Comparison of ENCODE assay signal across 21 cellular contexts in genomic region chr4:55170462-55170861, GRCh38. TPM values are rescaled to one million over a fixed set of nuclear protein-coding genes. Genes with fewer than 3 reads are reported as not detected.
"Had no signal": no experiment of that assay in that cellular context is flagged by ENCODE, and none has a peak within 500 bp of the region (broad histone marks: within the 10 kb centered on the region; RNA-seq: fewer than 3 reads in every experiment).

No MANE protein-coding gene starts in this region.

- H3K4me2 ChIP-seq: hepatocyte had no signal

- H3K9me3 ChIP-seq: left ventricle myocardium inferior, lower lobe of right lung, tibial artery, upper lobe of right lung, vagina had no signal

- H3K4me1 ChIP-seq: lower lobe of right lung, upper lobe of right lung, vagina had no signal

- H3K4me3 ChIP-seq: coronary artery, hepatocyte, left ventricle myocardium inferior, lower lobe of right lung, spleen, tibial artery, upper lobe of right lung, vagina had no signal

- H3K79me2 ChIP-seq: hepatocyte had no signal

- H3K27me3 ChIP-seq: hepatocyte, tibial artery, upper lobe of right lung, vagina had no signal

- H3K27ac ChIP-seq: coronary artery, hepatocyte, lower lobe of right lung, spleen, tibial artery, upper lobe of right lung, vagina had no signal

- ATAC-seq: left cardiac atrium; naive thymus-derived CD8-positive, alpha-beta T cell; sciatic nerve; stimulated activated memory B cell treated with anti-CD40 and anti-IgM and Interleukin-4, amounts not matched to agents 10 μg/mL and 1 μg/mL and 100 μg/mL, for 72 hours had no signal

- H2AFZ ChIP-seq: hepatocyte had no signal

- H3K36me3 ChIP-seq: left ventricle myocardium inferior, lower lobe of right lung, spleen, tibial artery, upper lobe of right lung, vagina had no signal

- DNase-seq: effector CD4-positive, alpha-beta T cell; foreskin melanocyte; head of caudate nucleus; kidney; left cardiac atrium; left ventricle myocardium inferior; lower lobe of right lung; naive thymus-derived CD8-positive, alpha-beta T cell; posterior cingulate gyrus; spleen; stimulated activated CD4-positive, alpha-beta T cell treated with anti-CD3 and anti-CD28 coated beads, Interleukin-15, amount 100 ng/mL, for 24 hours; stimulated activated CD4-positive, alpha-beta T cell treated with anti-CD3 and anti-CD28 coated beads, Interleukin-1b, Interleukin-23, amount 100 ng/mL, for 48 hours; stimulated activated CD4-positive, alpha-beta T cell treated with anti-CD3 and anti-CD28 coated beads, Interleukin-4, amount 100 ng/mL, for 24 hours; tibial artery; upper lobe of right lung had no signal

RNA-seq across cellular contexts. Expression of gene KDR, which starts 45.1 kb away (rescaled TPM):
- total RNA-seq: mononuclear cell; naive thymus-derived CD8-positive, alpha-beta T cell had no signal
